In genomic region chr11:22703040-22703439, GRCh38 we compare ENCODE assay signal across 1 cellular context.
TF ChIP-seq lines count a peak whose summit lies in the region.

No MANE protein-coding gene starts in this region.

TF ChIP-seq in GM12878, 131 proteins besides CTCF, POLR2A, EP300 and RAD21 (continued from another document):
- TF ChIP-seq MAX (IDR thresholded peaks at IDR 0.05; ENCODE audit: low read depth, low read length) = no peak
- no peak for TF ChIP-seq ZNF592 (IDR thresholded peaks at IDR 0.05)
- TF ChIP-seq POLR2AphosphoS5 (IDR thresholded peaks at IDR 0.05; ENCODE audit: low read length) = no peak
- no peak for TF ChIP-seq RELA (IDR thresholded peaks at IDR 0.05; ENCODE audit: borderline replicate concordance, partially characterized antibody)
- peak; percentile 64; the same call in 1 of the 2 replicates for TF ChIP-seq RELB (IDR thresholded peaks at IDR 0.05; ENCODE audit: low read depth)
- TF ChIP-seq MLLT1 (IDR thresholded peaks at IDR 0.05) = peak; percentile 63; the same call in 1 of the 2 replicates
- TF ChIP-seq CBX3 (IDR thresholded peaks at IDR 0.05; ENCODE audit: borderline replicate concordance, low read depth) = no peak
- no peak for TF ChIP-seq CHD1 (IDR thresholded peaks at IDR 0.05; ENCODE audit: low read depth, low read length)
- no peak for TF ChIP-seq CREB1 (IDR thresholded peaks at IDR 0.05; ENCODE audit: low read depth)
- 0 out of 2 replicates have a peak, but pooled peaks have one; percentile 6 for TF ChIP-seq JUNB (IDR thresholded peaks at IDR 0.05)
- TF ChIP-seq MEF2B (IDR thresholded peaks at IDR 0.05; ENCODE audit: partially characterized antibody, poor library complexity, severe bottlenecking) = peak; percentile 16
- no peak for TF ChIP-seq GABPA (IDR thresholded peaks at IDR 0.05; ENCODE audit: low read depth)
- TF ChIP-seq USF1 (IDR thresholded peaks at IDR 0.05; ENCODE audit: borderline replicate concordance, extremely low read length, insufficient read depth, low read depth, low read length) = no peak
- no peak for TF ChIP-seq CBFB (IDR thresholded peaks at IDR 0.05; ENCODE audit: low read depth)
- no peak for TF ChIP-seq ZNF622 (IDR thresholded peaks at IDR 0.05)
- no peak for TF ChIP-seq TARDBP (IDR thresholded peaks at IDR 0.05; ENCODE audit: borderline replicate concordance)
- peak; percentile 18; the same call in 1 of the 2 replicates for TF ChIP-seq BMI1 (IDR thresholded peaks at IDR 0.05; ENCODE audit: borderline replicate concordance)
- TF ChIP-seq EZH2 (IDR thresholded peaks at IDR 0.05; ENCODE audit: borderline replicate concordance, control insufficient read depth, low read depth, low read length) = no peak
- no peak for TF ChIP-seq STAT3 (IDR thresholded peaks at IDR 0.05; ENCODE audit: low read depth, low read length)
- peak; percentile 65; the same call in 1 of the 2 replicates for TF ChIP-seq MTA2 (IDR thresholded peaks at IDR 0.05; ENCODE audit: low read depth)
- no peak for TF ChIP-seq MYC (IDR thresholded peaks at IDR 0.05; ENCODE audit: insufficient read depth, insufficient read length, insufficient replicate concordance, low read length, severe bottlenecking)
- peak in 1 of 2 experiments; percentile 32; a peak in 1 of 4 replicates for TF ChIP-seq BHLHE40 (IDR thresholded peaks at IDR 0.05; ENCODE audit: borderline replicate concordance in 1 of 2, low read depth in 2 of 2, low read length in 1 of 2)
- TF ChIP-seq ZBED1 (IDR thresholded peaks at IDR 0.05; ENCODE audit: borderline replicate concordance) = no peak
- TF ChIP-seq NR2C1 (IDR thresholded peaks at IDR 0.05) = no peak
- TF ChIP-seq EED (IDR thresholded peaks at IDR 0.05; ENCODE audit: low read depth) = no peak
- TF ChIP-seq BRCA1 (IDR thresholded peaks at IDR 0.05; ENCODE audit: low read depth, low read length) = no peak
- TF ChIP-seq NFXL1 (IDR thresholded peaks at IDR 0.05; ENCODE audit: borderline replicate concordance) = no peak
- TF ChIP-seq SREBF1 (IDR thresholded peaks at IDR 0.05; ENCODE audit: low read length) = no peak
- TF ChIP-seq IRF5 (IDR thresholded peaks at IDR 0.05; ENCODE audit: borderline replicate concordance) = no peak
